ENCODE assay signal across 12 cellular contexts in the genomic region with DNA sequence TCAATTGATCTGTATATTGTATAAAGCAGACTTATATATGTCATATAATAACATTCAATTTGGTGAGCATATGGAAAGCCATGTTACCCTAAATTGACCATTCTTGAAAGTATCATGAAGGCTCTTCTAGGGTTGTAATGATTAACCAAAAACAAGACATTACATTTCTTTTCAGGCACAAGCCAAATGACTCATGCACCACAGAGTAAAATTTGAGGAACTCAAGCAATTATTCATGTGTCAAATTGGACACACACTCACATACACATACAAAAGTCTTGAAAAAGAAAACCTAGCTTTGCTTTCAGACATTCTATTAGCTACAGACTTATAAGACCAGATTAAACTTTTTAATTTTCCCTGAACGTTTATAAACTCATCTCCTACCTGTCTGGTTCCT.
DNase-seq lines count a peak whose midpoint lies in the region; ATAC-seq and TF ChIP-seq lines count a peak whose summit lies in the region.
"Had no signal": no experiment of that assay in that cellular context is flagged by ENCODE, and none has a peak within 500 bp of the region (broad histone marks: within the 10 kb centered on the region; RNA-seq: fewer than 3 reads in every experiment).

No MANE protein-coding gene starts in this region.

- ATAC-seq in GM21423 (IDR thresholded peaks at IDR 0.05; ENCODE audit: unreplicated experiment): peak; percentile 67
- ATAC-seq: stimulated activated naive CD8-positive, alpha-beta T cell treated with anti-CD3 and anti-CD28 coated beads, Interleukin-15, amount 100 ng/mL, for 72 hours had no signal

- H3F3A ChIP-seq in smooth muscle cell (ENCODE audit: low read depth): no peaks in the 10 kb centered on the region

- H3K9ac ChIP-seq in smooth muscle cell (ENCODE audit: low read depth) (no peak overlapping the region), trophoblast cell (ENCODE audit: low read length) (no peak overlapping the region)

- TF ChIP-seq POLR2A in spleen (IDR thresholded peaks at IDR 0.05): no peak

- H3K27ac ChIP-seq in brain microvascular endothelial cell (no peak overlapping the region), smooth muscle cell (ENCODE audit: low read depth) (peak overlapping the region; percentile 79), spleen (no peak overlapping the region), trophoblast cell (ENCODE audit: low read depth, low read length) (no peak overlapping the region)

- H4K20me1 ChIP-seq in smooth muscle cell (ENCODE audit: low read depth): no peaks in the 10 kb centered on the region

- no peaks in the 10 kb centered on the region for H3K27me3 ChIP-seq in brain microvascular endothelial cell (replicated peaks)
- H3K27me3 ChIP-seq in smooth muscle cell (ENCODE audit: low read depth): no peaks in the 10 kb centered on the region
- H3K27me3 ChIP-seq in spleen (replicated peaks in 1 of 7): no peaks in the 10 kb centered on the region
- no peaks in the 10 kb centered on the region for H3K27me3 ChIP-seq in trophoblast cell (ENCODE audit: insufficient read depth, low read length)

- peak overlapping the region; percentile 61 for H3K4me2 ChIP-seq in smooth muscle cell
- H3K4me2 ChIP-seq in trophoblast cell (ENCODE audit: low read length): no peak overlapping the region

- intact Hi-C loops in spleen (cut with DNase I; ENCODE audit: low total_unique reads): no loop called here

- H4K91ac ChIP-seq in trophoblast cell (ENCODE audit: low read depth, low read length): no peak overlapping the region

- no peak overlapping the region for H2BK12ac ChIP-seq in trophoblast cell (ENCODE audit: low read length)

- H2AFZ ChIP-seq in smooth muscle cell (ENCODE audit: low read depth) (no peak overlapping the region), trophoblast cell (ENCODE audit: insufficient read depth, low read length, poor library complexity) (no peak overlapping the region)

- DNase-seq in HT1080 (ENCODE audit: low read depth) (peak; percentile 36), brain microvascular endothelial cell (peak; percentile 15), smooth muscle cell (lab: John Stamatoyannopoulos, UW; ENCODE audit: unreplicated experiment) (no peak), spleen (no peak), trophoblast cell (no peak)
- no peak for DNase-seq in activated CD4-positive, CD25-positive, alpha-beta regulatory T cell treated with anti-CD3 and anti-CD28 coated beads, Interleukin-2, amount 50 U/mL, for 72 hours
- DNase-seq: activated naive CD8-positive, alpha-beta T cell treated with anti-CD3 and anti-CD28 coated beads, Interleukin-2, amount 10 ng/mL, durations not matched to agents 7 days and 5 days; Calu3; NCI-H2107; stimulated activated CD4-positive, alpha-beta T cell treated with anti-CD3 and anti-CD28 coated beads, Interleukin-2, amount 100 ng/mL, for 48 hours; stimulated activated naive CD8-positive, alpha-beta T cell treated with anti-CD3 and anti-CD28 coated beads, Interleukin-15, amount 100 ng/mL, for 72 hours had no signal

- H3K36me3 ChIP-seq in brain microvascular endothelial cell (replicated peaks) (no peaks in the 10 kb centered on the region), smooth muscle cell (ENCODE audit: low read depth) (no peaks in the 10 kb centered on the region), spleen (no peaks in the 10 kb centered on the region), trophoblast cell (ENCODE audit: control insufficient read depth in 1 of 2, insufficient read depth in 2 of 2, low read length in 2 of 2) (no peaks in the 10 kb centered on the region)

- H3K9me3 ChIP-seq in smooth muscle cell (replicated peaks; ENCODE audit: low read depth) (no peaks in the 10 kb centered on the region), spleen (no peaks in the 10 kb centered on the region), trophoblast cell (ENCODE audit: insufficient read depth, low read depth, low read length) (no peaks in the 10 kb centered on the region)

- H3K18ac ChIP-seq in trophoblast cell (ENCODE audit: low read length): no peak overlapping the region

- H3K4me1 ChIP-seq in smooth muscle cell (ENCODE audit: low read depth) (peaks cover 27% of the 10 kb centered on the region), spleen (no peaks in the 10 kb centered on the region), trophoblast cell (ENCODE audit: control insufficient read depth in 1 of 2, insufficient read depth in 2 of 2, low read length in 2 of 2) (no peaks in the 10 kb centered on the region)

- TF ChIP-seq CTCF in brain microvascular endothelial cell (IDR thresholded peaks at IDR 0.05; ENCODE audit: low read depth, low read length, missing control alignments) (no peak), smooth muscle cell (IDR thresholded peaks at IDR 0.05; ENCODE audit: borderline replicate concordance, insufficient read depth, poor library complexity, severe bottlenecking) (no peak), spleen (IDR thresholded peaks at IDR 0.05 in 8 of 11, conservative IDR thresholded peaks at IDR 0.05 in 3 of 11) (no peak)

- no peak overlapping the region for H2BK120ac ChIP-seq in trophoblast cell (ENCODE audit: insufficient read depth, low read length, poor library complexity)

- H2AK5ac ChIP-seq in trophoblast cell (ENCODE audit: low read length): no peak overlapping the region

- in situ Hi-C loops in brain microvascular endothelial cell (cut with HindIII; ENCODE audit: low pct_ligation_motif_present, low sequenced_read_pairs): no loop called here

- H3K79me2 ChIP-seq in smooth muscle cell (ENCODE audit: low read depth) (no peaks in the 10 kb centered on the region), trophoblast cell (ENCODE audit: control insufficient read depth, insufficient read depth, low read length, poor library complexity) (no peaks in the 10 kb centered on the region)

- H4K8ac ChIP-seq in trophoblast cell (ENCODE audit: low read depth, low read length): no peak overlapping the region

- H3K4ac ChIP-seq in trophoblast cell (ENCODE audit: low read depth, low read length): no peak overlapping the region

- no peak overlapping the region for H4K12ac ChIP-seq in trophoblast cell (ENCODE audit: low read depth, low read length)

- H2BK5ac ChIP-seq in trophoblast cell (ENCODE audit: low read depth, low read length, poor library complexity): no peak overlapping the region

- H3K4me3 ChIP-seq in brain microvascular endothelial cell (ENCODE audit: low read depth, low read length) (no peak overlapping the region), smooth muscle cell (no peak overlapping the region), spleen (no peak overlapping the region), trophoblast cell (ENCODE audit: low read depth, low read length) (no peak overlapping the region)

- no peak overlapping the region for H3K23ac ChIP-seq in trophoblast cell (ENCODE audit: low read length)

- no peaks in the 10 kb centered on the region for H3K79me1 ChIP-seq in trophoblast cell (ENCODE audit: low read length)

- 74% methylated on average over 1 of the region's 1 CpG for WGBS in smooth muscle cell (ENCODE audit: low lambda C conversion rate)
- 42 to 71% (median 64%) methylated on average over 1 of the region's 1 CpG for WGBS in spleen, 5 donors
- WGBS in trophoblast cell (ENCODE audit: extremely low coverage, insufficient coverage, insufficient read length): no CpG with 5 or more reads among the region's 1 CpG

- H3K14ac ChIP-seq in trophoblast cell (ENCODE audit: low read length): no peak overlapping the region

Comparison
In these comparisons a context has a peak if more than half of its experiments do, and no peak if none do; other contexts are left out.
1. DNase-seq: peak in HT1080 (single experiment) and brain microvascular endothelial cell (single experiment); none in smooth muscle cell (single experiment), spleen (single experiment), activated CD4-positive, CD25-positive, alpha-beta regulatory T cell treated with anti-CD3 and anti-CD28 coated beads, Interleukin-2, amount 50 U/mL, for 72 hours (single experiment) and trophoblast cell (0 of 2).